In genomic region chr2:160007111-160007510, GRCh38 we compare ENCODE assay signal across 15 cellular contexts. TPM values are rescaled to one million over a fixed set of nuclear protein-coding genes. Genes with fewer than 3 reads are reported as not detected.
A peak's percentile ranks its signal among the peaks of the same experiment; 100 is the strongest.
DNase-seq lines count a peak whose midpoint lies in the region; ATAC-seq, FAIRE-seq and TF ChIP-seq lines count a peak whose summit lies in the region.
"Had no signal": no experiment of that assay in that cellular context is flagged by ENCODE, and none has a peak within 500 bp of the region (broad histone marks: within the 10 kb centered on the region; RNA-seq: fewer than 3 reads in every experiment).

No MANE protein-coding gene starts in this region.

- H3K79me2 ChIP-seq in KMS-11 (ENCODE audit: insufficient read depth, low read depth): no peaks in the 10 kb centered on the region
- no peaks in the 10 kb centered on the region for H3K79me2 ChIP-seq in neural progenitor cell (ENCODE audit: low read depth)

- TF ChIP-seq POLR2A in upper lobe of left lung (IDR thresholded peaks at IDR 0.05): no peak

- no peaks in the 10 kb centered on the region for H3K27me3 ChIP-seq in KMS-11 (ENCODE audit: insufficient read depth, low read depth)
- no peaks in the 10 kb centered on the region for H3K27me3 ChIP-seq in bronchial epithelial cell (ENCODE audit: control insufficient read depth, insufficient read depth, low read length)
- no peaks in the 10 kb centered on the region for H3K27me3 ChIP-seq in neural progenitor cell
- H3K27me3 ChIP-seq in upper lobe of left lung: no peaks in the 10 kb centered on the region

- no peaks in the 10 kb centered on the region for H3K27me3 Mint-ChIP-seq in neural progenitor cell (ENCODE audit: insufficient read depth, low read depth)

- peak overlapping the region; percentile 20 for H3K4me3 ChIP-seq in KMS-11 (IDR thresholded peaks at IDR 0.05; ENCODE audit: insufficient read depth, low read depth, low read length)
- H3K4me3 ChIP-seq in bronchial epithelial cell (ENCODE audit: low read depth, low read length): no peak overlapping the region
- H3K4me3 ChIP-seq in neural progenitor cell: no peak overlapping the region
- no peak overlapping the region for H3K4me3 ChIP-seq in upper lobe of left lung

- H3K9ac ChIP-seq in KMS-11 (no peak overlapping the region), neural progenitor cell (no peak overlapping the region)

- peaks cover 24% of the 10 kb centered on the region for H3K4me1 ChIP-seq in KMS-11 (ENCODE audit: low read depth, poor library complexity, severe bottlenecking)
- H3K4me1 ChIP-seq in neural progenitor cell: no peaks in the 10 kb centered on the region
- no peaks in the 10 kb centered on the region for H3K4me1 ChIP-seq in upper lobe of left lung
- H3K4me1 ChIP-seq: BE2C had no signal

- H2AFZ ChIP-seq in KMS-11 (ENCODE audit: low read depth) (peak overlapping the region; percentile 73), neural progenitor cell (replicated peaks) (peak overlapping the region; percentile 15)

- no peak overlapping the region for H3K27ac Mint-ChIP-seq in neural progenitor cell
- H3K27ac Mint-ChIP-seq: CD4-positive, alpha-beta memory T cell had no signal

- H3K36me3 ChIP-seq in KMS-11 (ENCODE audit: insufficient read depth): no peaks in the 10 kb centered on the region
- peaks cover 6% of the 10 kb centered on the region for H3K36me3 ChIP-seq in bronchial epithelial cell (ENCODE audit: control insufficient read depth, insufficient read depth, low read length)
- H3K36me3 ChIP-seq in neural progenitor cell: no peaks in the 10 kb centered on the region
- H3K36me3 ChIP-seq in upper lobe of left lung: no peaks in the 10 kb centered on the region
- H3K36me3 ChIP-seq: BE2C had no signal

- no peaks in the 10 kb centered on the region for H3K9me3 Mint-ChIP-seq in neural progenitor cell
- H3K9me3 Mint-ChIP-seq: CD4-positive, alpha-beta memory T cell had no signal

- H3K27ac ChIP-seq in KMS-11 (peak overlapping the region; percentile 49), neural progenitor cell (no peak overlapping the region), upper lobe of left lung (no peak overlapping the region)
- H3K27ac ChIP-seq: C4-2B, HL-60 had no signal

- H4K20me1 ChIP-seq in KMS-11 (ENCODE audit: insufficient read depth): no peaks in the 10 kb centered on the region
- no peaks in the 10 kb centered on the region for H4K20me1 ChIP-seq in neural progenitor cell (ENCODE audit: low read depth)

- no peaks in the 10 kb centered on the region for H3F3A ChIP-seq in neural progenitor cell (ENCODE audit: low read depth)

- H3K9me3 ChIP-seq in neural progenitor cell (ENCODE audit: low read depth): no peaks in the 10 kb centered on the region
- H3K9me3 ChIP-seq in upper lobe of left lung: no peaks in the 10 kb centered on the region
- H3K9me3 ChIP-seq: BE2C had no signal

- TF ChIP-seq CTCF in KMS-11 (conservative IDR thresholded peaks at IDR 0.05; ENCODE audit: low read depth, low read length) (no peak), bronchial epithelial cell (IDR thresholded peaks at IDR 0.05; ENCODE audit: insufficient read depth, low read length, severe bottlenecking) (no peak), neural progenitor cell (IDR thresholded peaks at IDR 0.05) (no peak), D721Med (IDR thresholded peaks at IDR 0.05; ENCODE audit: insufficient read depth, missing control alignments) (no peak), upper lobe of left lung (IDR thresholded peaks at IDR 0.05) (no peak)

- 83 to 94% methylated on average over 5 of the region's 5 CpGs for WGBS in upper lobe of left lung, 2 donors

- DNase-seq in bronchial epithelial cell (ENCODE audit: low read depth) (no peak), neural progenitor cell (ENCODE audit: low spot score) (no peak), D721Med (ENCODE audit: insufficient read length, low spot score) (no peak), medulla oblongata (ENCODE audit: extremely low spot score) (no peak), upper lobe of left lung (no peak)
- DNase-seq: BE2C; CD4-positive, alpha-beta memory T cell; COR-L47; DND-41; H7 had no signal

- H3K4me2 ChIP-seq in KMS-11: peak overlapping the region; percentile 72
- H3K4me2 ChIP-seq in neural progenitor cell: no peak overlapping the region

- H3K36me3 Mint-ChIP-seq in neural progenitor cell: no peaks in the 10 kb centered on the region
- H3K36me3 Mint-ChIP-seq: CD4-positive, alpha-beta memory T cell had no signal

- H3K4me1 Mint-ChIP-seq in neural progenitor cell: peaks cover 4% of the 10 kb centered on the region
- H3K4me1 Mint-ChIP-seq: CD4-positive, alpha-beta memory T cell had no signal

- no peak for ATAC-seq in GM21528 (IDR thresholded peaks at IDR 0.05; ENCODE audit: low FRiP score, unreplicated experiment)
- ATAC-seq in upper lobe of left lung (ENCODE audit: low FRiP score in 2 of 2): no peak

- FAIRE-seq in bronchial epithelial cell (lab: Jason Lieb, UNC) (peak; percentile 13), D721Med (lab: Jason Lieb, UNC) (no peak)
- FAIRE-seq: A204.1 had no signal

- no peak for TF ChIP-seq EP300 in upper lobe of left lung (IDR thresholded peaks at IDR 0.05)

- no peak overlapping the region for H3K4me3 Mint-ChIP-seq in neural progenitor cell
- H3K4me3 Mint-ChIP-seq: CD4-positive, alpha-beta memory T cell had no signal

RNA-seq across cellular contexts. Expression of gene PLA2R1, which starts 55.3 kb away (rescaled TPM):
- total RNA-seq in bronchial epithelial cell (2.1 and 4.5 TPM in 2 replicates), neural progenitor cell (ENCODE audit: low replicate concordance) (0.45 and 0.90 TPM in 2 replicates), upper lobe of left lung (10 to 100 TPM in 2 of 6 donors, 1 to 10 TPM in 4; 3.0 to 11.0 (median 5.9) TPM)
- total RNA-seq: CD4-positive, alpha-beta memory T cell had no signal
